Comparison of ENCODE assay signal across 23 cellular contexts in genomic region chr15:80151148-80151547, GRCh38. TPM values are rescaled to one million over a fixed set of nuclear protein-coding genes. Genes with fewer than 3 reads are reported as not detected.
DNase-seq lines count a peak whose midpoint lies in the region; ATAC-seq and TF ChIP-seq lines count a peak whose summit lies in the region.
"Had no signal": no experiment of that assay in that cellular context is flagged by ENCODE, and none has a peak within 500 bp of the region (broad histone marks: within the 10 kb centered on the region; RNA-seq: fewer than 3 reads in every experiment).

No MANE protein-coding gene starts in this region.

- H3K27me3 Mint-ChIP-seq in natural killer cell (ENCODE audit: low read depth in 2 of 2) (no peaks in the 10 kb centered on the region), neural crest cell (ENCODE audit: low read depth) (peaks cover 3% of the 10 kb centered on the region), CD14-positive monocyte (ENCODE audit: low read depth in 3 of 3) (no peaks in the 10 kb centered on the region)
- H3K27me3 Mint-ChIP-seq in natural killer cell treated with Interleukin-12 subunit alpha and Interleukin-12 subunit beta and Interleukin-15 and Interleukin-18, amount 100 ng/mL, for 72 hours = no peaks in the 10 kb centered on the region

- no peak for TF ChIP-seq POLR2A in erythroblast (IDR thresholded peaks at IDR 0.05; ENCODE audit: low read length)

- H3K4me3 Mint-ChIP-seq in natural killer cell (peak overlapping the region; percentile 87), neural crest cell (peak overlapping the region; percentile 89), CD14-positive monocyte (no peak overlapping the region)
- H3K4me3 Mint-ChIP-seq in natural killer cell treated with Interleukin-12 subunit alpha and Interleukin-12 subunit beta and Interleukin-15 and Interleukin-18, amount 100 ng/mL, for 72 hours = no peak overlapping the region

- H3K4me1 Mint-ChIP-seq in natural killer cell (peaks cover 21 to 25% of the 10 kb centered on the region in 2 donors), neural crest cell (peaks cover 35% of the 10 kb centered on the region), CD14-positive monocyte (peaks cover 43% of the 10 kb centered on the region)
- H3K4me1 Mint-ChIP-seq in natural killer cell treated with Interleukin-12 subunit alpha and Interleukin-12 subunit beta and Interleukin-15 and Interleukin-18, amount 100 ng/mL, for 72 hours (ENCODE audit: low read depth in 2 of 2) = peaks cover 29 to 32% of the 10 kb centered on the region in 2 donors

- H3K27ac Mint-ChIP-seq in natural killer cell (peak overlapping the region in 1 of 2 donors; percentile 81), neural crest cell (ENCODE audit: unreplicated experiment) (no peak overlapping the region), CD14-positive monocyte (no peak overlapping the region)
- peak overlapping the region in 1 of 2 donors; percentile 45 for H3K27ac Mint-ChIP-seq in natural killer cell treated with Interleukin-12 subunit alpha and Interleukin-12 subunit beta and Interleukin-15 and Interleukin-18, amount 100 ng/mL, for 72 hours
- H3K27ac Mint-ChIP-seq: activated CD4-positive, alpha-beta T cell treated with anti-CD3 and anti-CD28 coated beads, Interleukin-2, amount 10 ng/mL, durations not matched to agents 24 days and 14 days had no signal

- H3K36me3 Mint-ChIP-seq in natural killer cell = no peaks in the 10 kb centered on the region
- no peaks in the 10 kb centered on the region for H3K36me3 Mint-ChIP-seq in natural killer cell treated with Interleukin-12 subunit alpha and Interleukin-12 subunit beta and Interleukin-15 and Interleukin-18, amount 100 ng/mL, for 72 hours
- H3K36me3 Mint-ChIP-seq in neural crest cell (ENCODE audit: low read depth) = no peaks in the 10 kb centered on the region
- H3K36me3 Mint-ChIP-seq in CD14-positive monocyte = no peaks in the 10 kb centered on the region

- DNase-seq in natural killer cell (no peak), erythroblast (lab: John Stamatoyannopoulos, UW) (peak; percentile 37 to 38), neural crest cell (ENCODE audit: low read depth, low spot score) (no peak), NCI-H2171 (lab: John Stamatoyannopoulos, UW) (no peak), NCI-H1417 (lab: John Stamatoyannopoulos, UW) (no peak), CD14-positive monocyte (ENCODE audit: low spot score) (no peak)
- DNase-seq in natural killer cell treated with Interleukin-12 subunit alpha and Interleukin-12 subunit beta and Interleukin-15 and Interleukin-18, amount 100 ng/mL, for 72 hours (ENCODE audit: low spot score) = no peak
- DNase-seq: activated CD4-positive, alpha-beta T cell treated with anti-CD3 and anti-CD28 coated beads, Interleukin-2, amount 10 ng/mL, durations not matched to agents 24 days and 14 days; activated naive CD4-positive, alpha-beta T cell; activated T-cell treated with anti-CD3 and anti-CD28 coated beads, Interleukin-2, amount 50 U/mL, for 48 hours; COR-L47; DMS53; effector CD4-positive, alpha-beta T cell; GDM1; lower lobe of right lung; NCI-H510A; occipital lobe; PC-9; stimulated activated naive CD8-positive, alpha-beta T cell treated with anti-CD3 and anti-CD28 coated beads, Interleukin-15, Interleukin-2, amounts not matched to agents 100 U/mL and 50 U/mL, for 24 hours; T-helper 9 cell; WERI-Rb-1 had no signal

- TF ChIP-seq CTCF in natural killer cell (IDR thresholded peaks at IDR 0.05) (no peak), neural crest cell (conservative IDR thresholded peaks at IDR 0.05) (no peak), CD14-positive monocyte (IDR thresholded peaks at IDR 0.05) (no peak)

- no peaks in the 10 kb centered on the region for H3K9me3 Mint-ChIP-seq in natural killer cell
- no peaks in the 10 kb centered on the region for H3K9me3 Mint-ChIP-seq in natural killer cell treated with Interleukin-12 subunit alpha and Interleukin-12 subunit beta and Interleukin-15 and Interleukin-18, amount 100 ng/mL, for 72 hours
- peaks cover 2% of the 10 kb centered on the region for H3K9me3 Mint-ChIP-seq in neural crest cell
- peaks cover 0 to 2% (median 0%) of the 10 kb centered on the region in 7 donors for H3K9me3 Mint-ChIP-seq in CD14-positive monocyte
- H3K9me3 Mint-ChIP-seq: activated CD4-positive, alpha-beta T cell treated with anti-CD3 and anti-CD28 coated beads, Interleukin-2, amount 10 ng/mL, durations not matched to agents 24 days and 14 days had no signal

- intact Hi-C loops in natural killer cell (cut with micrococcal nuclease) (no loop called here), CD14-positive monocyte (cut with micrococcal nuclease) (loop anchor here in 1 of 2 donors (5.0 to 10.0 kb wide), 2 partner anchors 94 to 1276 kb away; partner anchors contain the start of genes MORF4L1 and ZFAND6)

- no peak for ATAC-seq in natural killer cell
- ATAC-seq in natural killer cell treated with Interleukin-12 subunit alpha and Interleukin-12 subunit beta and Interleukin-15 and Interleukin-18, amount 100 ng/mL, for 72 hours = no peak
- ATAC-seq in HG03457 (IDR thresholded peaks at IDR 0.05; ENCODE audit: unreplicated experiment) = no peak
- ATAC-seq: lower lobe of right lung; Right ventricle myocardium inferior; stimulated activated naive CD8-positive, alpha-beta T cell treated with anti-CD3 and anti-CD28 coated beads, Interleukin-15, Interleukin-2, amounts not matched to agents 100 U/mL and 50 U/mL, for 24 hours had no signal

RNA-seq across cellular contexts. Expression of gene FAH, which starts 1.7 kb away (rescaled TPM):
- total RNA-seq in natural killer cell (10 to 100 TPM; 12.4 to 14.1 (median 13.5) TPM), neural crest cell (21.1 and 22.9 TPM in 2 replicates)
- total RNA-seq in natural killer cell treated with Interleukin-12 subunit alpha and Interleukin-12 subunit beta and Interleukin-15 and Interleukin-18, amount 100 ng/mL, for 72 hours = 100 to 1,000 TPM in 1 of 2 donors, 10 to 100 TPM in 1; 63.6 to 103 TPM
- polyA plus RNA-seq in CD14-positive monocyte = 10 to 100 TPM; 24.0 to 25.4 TPM

Comparison
In these comparisons a context has a peak if more than half of its experiments do, and no peak if none do; other contexts are left out.
1. H3K4me3 Mint-ChIP-seq: peak in natural killer cell (single experiment) and neural crest cell (single experiment); none in natural killer cell treated with Interleukin-12 subunit alpha and Interleukin-12 subunit beta and Interleukin-15 and Interleukin-18, amount 100 ng/mL, for 72 hours (single experiment) and CD14-positive monocyte (0 of 2).
2. DNase-seq: peak in erythroblast (2 of 2); none in natural killer cell (single experiment), natural killer cell treated with Interleukin-12 subunit alpha and Interleukin-12 subunit beta and Interleukin-15 and Interleukin-18, amount 100 ng/mL, for 72 hours (single experiment), neural crest cell (single experiment), NCI-H2171 (single experiment), NCI-H1417 (0 of 3) and CD14-positive monocyte (single experiment).